In the genomic region with DNA sequence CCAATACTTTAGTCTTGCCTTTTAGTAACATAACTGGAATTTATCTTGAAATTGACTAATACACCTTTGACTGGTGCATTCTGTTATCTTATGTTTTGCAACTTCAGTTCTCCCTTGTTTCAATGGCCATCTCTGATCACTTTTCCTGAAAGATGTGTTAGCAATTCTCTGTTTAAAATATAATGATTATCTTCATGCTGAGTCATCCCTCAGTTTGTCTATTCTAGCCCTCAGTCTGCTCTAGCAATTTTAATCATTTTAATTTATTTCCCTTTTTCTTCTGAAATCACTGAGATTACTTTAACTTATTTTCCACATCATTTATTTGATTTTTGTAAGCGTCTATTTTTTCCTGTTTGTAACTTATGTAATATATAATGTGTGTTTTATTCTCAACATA, we compare ENCODE assay signal across 23 cellular contexts.
DNase-seq lines count a peak whose midpoint lies in the region; ATAC-seq, FAIRE-seq and TF ChIP-seq lines count a peak whose summit lies in the region.
"Had no signal": no experiment of that assay in that cellular context is flagged by ENCODE, and none has a peak within 500 bp of the region (broad histone marks: within the 10 kb centered on the region; RNA-seq: fewer than 3 reads in every experiment).

No MANE protein-coding gene starts in this region.

- RAD21 ChIA-PET in HCT116 (lab: Charles Lee; ENCODE audit: low non-redundant PET in 1 of 2, low total read pairs in 2 of 2, uncharacterized antibody in 2 of 2, unreplicated experiment in 2 of 2), result no interaction called here

- POLR2A ChIA-PET in Caco-2 (lab: Charles Lee) (no interaction called here), HCT116 (lab: Charles Lee) (no interaction called here), PC-3 (lab: Charles Lee; ENCODE audit: unreplicated experiment) (no interaction called here)

- ATAC-seq in HCT116 (no peak), PC-3 (no peak), HG03139 (IDR thresholded peaks at IDR 0.05; ENCODE audit: unreplicated experiment) (no peak), HG02973 (IDR thresholded peaks at IDR 0.05; ENCODE audit: unreplicated experiment) (no peak)
- no peak for ATAC-seq in activated naive CD8-positive, alpha-beta T cell treated with anti-CD3 and anti-CD28 coated beads, Interleukin-2, amount 50 U/mL, for 24 hours
- ATAC-seq: CD8-positive, alpha-beta T cell; GM12878 had no signal

- no peaks in the 10 kb centered on the region for H3K27me3 ChIP-seq in Caco-2 (replicated peaks; ENCODE audit: control insufficient read depth, insufficient read depth, low read length)
- no peaks in the 10 kb centered on the region for H3K27me3 ChIP-seq in HCT116 (ENCODE audit: insufficient read depth, low read length)
- no peaks in the 10 kb centered on the region for H3K27me3 ChIP-seq in PC-3 (ENCODE audit: low read length)
- H3K27me3 ChIP-seq: BLaER1 had no signal

- H3K27ac Mint-ChIP-seq in Caco-2 (ENCODE audit: unreplicated experiment), result no peak overlapping the region
- H3K27ac Mint-ChIP-seq in activated naive CD8-positive, alpha-beta T cell treated with anti-CD3 and anti-CD28 coated beads, Interleukin-2, amount 50 U/mL, for 24 hours, result no peak overlapping the region
- H3K27ac Mint-ChIP-seq: B cell; CD4-positive, CD25-positive, alpha-beta regulatory T cell; CD8-positive, alpha-beta T cell had no signal

- no peak overlapping the region for H3K27ac ChIP-seq in HCT116 (ENCODE audit: low read depth, low read length)
- no peak overlapping the region for H3K27ac ChIP-seq in PC-3 (ENCODE audit: low read length)
- H3K27ac ChIP-seq: BLaER1, C4-2B had no signal

- no peaks in the 10 kb centered on the region for H3K79me2 ChIP-seq in HCT116 (ENCODE audit: insufficient read depth, low read length)
- no peaks in the 10 kb centered on the region for H3K79me2 ChIP-seq in PC-3 (ENCODE audit: low read length)

- CTCF ChIA-PET in Caco-2 (lab: Charles Lee) (no interaction called here), HCT116 (lab: Charles Lee) (no interaction called here), PC-3 (lab: Charles Lee) (no interaction called here)

- no TSS peak for BruUV-seq in Caco-2 (replicated peaks; lab: Mats Ljungman, UMichigan)
- BruUV-seq in HCT116 (replicated peaks; lab: Mats Ljungman, UMichigan), result no TSS peak
- BruUV-seq in PC-3 (replicated peaks; lab: Mats Ljungman, UMichigan), result no TSS peak

- no peak overlapping the region for H3K4me3 ChIP-seq in Caco-2 (ENCODE audit: low read depth, low read length)
- no peak overlapping the region for H3K4me3 ChIP-seq in HCT116 (replicated peaks in 1 of 2; ENCODE audit: low read depth in 1 of 2, low read length in 2 of 2)
- no peak overlapping the region for H3K4me3 ChIP-seq in PC-3 (ENCODE audit: low read length)
- H3K4me3 ChIP-seq: BLaER1, GM12878, HAP-1 had no signal

- no peaks in the 10 kb centered on the region for H3K9me3 ChIP-seq in Caco-2
- H3K9me3 ChIP-seq in HCT116 (ENCODE audit: control insufficient read depth in 1 of 2, insufficient read depth in 1 of 2, low read depth in 1 of 2, low read length in 2 of 2), result no peaks in the 10 kb centered on the region
- no peaks in the 10 kb centered on the region for H3K9me3 ChIP-seq in PC-3 (ENCODE audit: low read length)
- H3K9me3 ChIP-seq: BLaER1, HAP-1 had no signal

- no peaks in the 10 kb centered on the region for H3K9me3 Mint-ChIP-seq in Caco-2 (ENCODE audit: unreplicated experiment)
- H3K9me3 Mint-ChIP-seq in activated naive CD8-positive, alpha-beta T cell treated with anti-CD3 and anti-CD28 coated beads, Interleukin-2, amount 50 U/mL, for 24 hours, result no peaks in the 10 kb centered on the region
- H3K9me3 Mint-ChIP-seq: CD8-positive, alpha-beta T cell had no signal

- H3K9ac ChIP-seq in HCT116 (ENCODE audit: low read length) (no peak overlapping the region), PC-3 (ENCODE audit: low read length) (no peak overlapping the region)
- H3K9ac ChIP-seq: BLaER1 had no signal

- H2AFZ ChIP-seq in HCT116 (ENCODE audit: low read depth, low read length, poor library complexity, severe bottlenecking) (peak overlapping the region; percentile 10), PC-3 (ENCODE audit: low read length) (0 out of 2 replicates have a peak overlapping the region, but pooled peaks have one; percentile 55)

- no peaks in the 10 kb centered on the region for H3K4me1 Mint-ChIP-seq in Caco-2 (ENCODE audit: low read depth, unreplicated experiment)
- no peaks in the 10 kb centered on the region for H3K4me1 Mint-ChIP-seq in activated naive CD8-positive, alpha-beta T cell treated with anti-CD3 and anti-CD28 coated beads, Interleukin-2, amount 50 U/mL, for 24 hours
- H3K4me1 Mint-ChIP-seq: B cell; CD4-positive, CD25-positive, alpha-beta regulatory T cell had no signal

- H3K36me3 ChIP-seq in Caco-2 (ENCODE audit: control insufficient read depth, insufficient read depth, low read length) (no peaks in the 10 kb centered on the region), HCT116 (ENCODE audit: control insufficient read depth in 1 of 2, insufficient read depth in 2 of 2, low read length in 2 of 2) (no peaks in the 10 kb centered on the region), PC-3 (ENCODE audit: low read depth, low read length) (no peaks in the 10 kb centered on the region)
- H3K36me3 ChIP-seq: BLaER1, HAP-1 had no signal

- no peaks in the 10 kb centered on the region for H3K4me1 ChIP-seq in Caco-2
- H3K4me1 ChIP-seq in HCT116 (ENCODE audit: control insufficient read depth in 1 of 2, insufficient read depth in 2 of 2, low read length in 2 of 2), result no peaks in the 10 kb centered on the region
- no peaks in the 10 kb centered on the region for H3K4me1 ChIP-seq in PC-3 (ENCODE audit: insufficient read depth, low read length)
- H3K4me1 ChIP-seq: BLaER1 had no signal

- TF ChIP-seq POLR2A in HCT116 (IDR thresholded peaks at IDR 0.05; ENCODE audit: borderline replicate concordance, extremely low read depth, insufficient read depth, insufficient read length), result no peak

- H3K9me2 ChIP-seq in HCT116 (ENCODE audit: insufficient read depth) (no peaks in the 10 kb centered on the region), PC-3 (replicated peaks; ENCODE audit: low read length) (no peaks in the 10 kb centered on the region)

- H3K36me3 Mint-ChIP-seq in Caco-2 (ENCODE audit: insufficient read depth, unreplicated experiment), result no peaks in the 10 kb centered on the region
- H3K36me3 Mint-ChIP-seq in activated naive CD8-positive, alpha-beta T cell treated with anti-CD3 and anti-CD28 coated beads, Interleukin-2, amount 50 U/mL, for 24 hours (ENCODE audit: low read depth), result no peaks in the 10 kb centered on the region
- H3K36me3 Mint-ChIP-seq: CD4-positive, CD25-positive, alpha-beta regulatory T cell; CD8-positive, alpha-beta T cell had no signal

- intact Hi-C loops in Caco-2 (cut with micrococcal nuclease; ENCODE audit: unreplicated experiment), result no loop called here
- intact Hi-C loops in HCT116 (cut with micrococcal nuclease), result no loop called here
- intact Hi-C loops in PC-3 (cut with micrococcal nuclease), result no loop called here

- DNase-seq in Caco-2, result no peak
- DNase-seq in HCT116 (ENCODE audit: low read depth, low spot score), result no peak
- DNase-seq in PC-3, result no peak
- no peak for DNase-seq in HPDE6-E6E7 (ENCODE audit: extremely low spot score)
- no peak for DNase-seq in activated naive CD8-positive, alpha-beta T cell treated with anti-CD3 and anti-CD28 coated beads, Interleukin-2, amount 50 U/mL, for 24 hours
- DNase-seq: CD4-positive, CD25-positive, alpha-beta regulatory T cell; CD8-positive, alpha-beta T cell; DMS 273 treated with DMSO at 0.1 percent for 48 hours; DMS79; EL; GDM1; GOT3 had no signal

- peak; percentile 33 for FAIRE-seq in colon (lab: Jason Lieb, UNC)
- FAIRE-seq: D721Med, GM12878, GM18507, H54 had no signal

- H3K27me3 Mint-ChIP-seq in Caco-2 (ENCODE audit: insufficient read depth, unreplicated experiment), result no peaks in the 10 kb centered on the region
- no peaks in the 10 kb centered on the region for H3K27me3 Mint-ChIP-seq in activated naive CD8-positive, alpha-beta T cell treated with anti-CD3 and anti-CD28 coated beads, Interleukin-2, amount 50 U/mL, for 24 hours
- H3K27me3 Mint-ChIP-seq: B cell; CD4-positive, CD25-positive, alpha-beta regulatory T cell had no signal

- H3F3A ChIP-seq in PC-3 (ENCODE audit: low read length, unreplicated experiment), result no peaks in the 10 kb centered on the region

- H4K20me1 ChIP-seq in HCT116 (ENCODE audit: insufficient read depth) (no peaks in the 10 kb centered on the region), PC-3 (ENCODE audit: low read length) (no peaks in the 10 kb centered on the region)
- H4K20me1 ChIP-seq: BLaER1 had no signal

- H3K4me2 ChIP-seq in HCT116 (ENCODE audit: low read length) (no peak overlapping the region), PC-3 (ENCODE audit: low read length) (0 out of 2 replicates have a peak overlapping the region, but pooled peaks have one; percentile 15)
- H3K4me2 ChIP-seq: BLaER1 had no signal

- TF ChIP-seq CTCF in Caco-2 (IDR thresholded peaks at IDR 0.05; ENCODE audit: insufficient read depth in 1 of 2, low read depth in 1 of 2, low read length in 1 of 2, severe bottlenecking in 1 of 2, unreplicated experiment in 1 of 2), result no peak
- TF ChIP-seq CTCF in HCT116 (IDR thresholded peaks at IDR 0.05 in 2 of 3, conservative IDR thresholded peaks at IDR 0.05 in 1 of 3; ENCODE audit: borderline replicate concordance in 1 of 3, insufficient read depth in 1 of 3, low read depth in 2 of 3, low read length in 2 of 3), result no peak
- TF ChIP-seq CTCF in PC-3 (conservative IDR thresholded peaks at IDR 0.05; ENCODE audit: low read depth, low read length), result no peak

- TF ChIP-seq RAD21 in HCT116 (IDR thresholded peaks at IDR 0.05; ENCODE audit: low read depth), result no peak

- peak overlapping the region; percentile 9 for H3K4me3 Mint-ChIP-seq in Caco-2 (ENCODE audit: unreplicated experiment)
- H3K4me3 Mint-ChIP-seq in activated naive CD8-positive, alpha-beta T cell treated with anti-CD3 and anti-CD28 coated beads, Interleukin-2, amount 50 U/mL, for 24 hours, result no peak overlapping the region
- H3K4me3 Mint-ChIP-seq: B cell; CD4-positive, CD25-positive, alpha-beta regulatory T cell; CD8-positive, alpha-beta T cell had no signal
